In genomic region chr2:128249555-128249954, GRCh38 we compare ENCODE assay signal across 25 cellular contexts.
"Had no signal": no experiment of that assay in that cellular context is flagged by ENCODE, and none has a peak within 500 bp of the region (broad histone marks: within the 10 kb centered on the region; RNA-seq: fewer than 3 reads in every experiment).

No MANE protein-coding gene starts in this region.

- DNase-seq: activated B cell treated with CpG ODN at 0.5 μM for 24 hours; activated CD4-positive, alpha-beta T cell treated with anti-CD3 and anti-CD28 coated beads for 1 hour; activated CD4-positive, alpha-beta T cell treated with anti-CD3 and anti-CD28 coated beads, Interleukin-2, amount 10 ng/mL, durations not matched to agents 24 days and 14 days; activated CD4-positive, alpha-beta T cell treated with anti-CD3 and anti-CD28 coated beads, Interleukin-2, amount 50 U/mL, for 48 hours; activated naive CD4-positive, alpha-beta T cell treated with Interleukin-2 at 50 U/mL for 16 hours; activated naive CD8-positive, alpha-beta T cell treated with anti-CD3 and anti-CD28 coated beads, Interleukin-2, amount 50 U/mL, for 24 hours; activated T-cell treated with anti-CD3 and anti-CD28 coated beads for 4 hours; activated T-cell treated with anti-CD3 and anti-CD28 coated beads, Interleukin-2, amount 50 U/mL, for 72 hours; amniotic stem cell; body of pancreas; MG63; MV-4-11; NCI-H1105; NCI-H1436; NCI-H187; NCI-H2081; NCI-H446; NCI-H524; PC-3; SIG-M5; T-cell; T-helper 2 cell; T1000 had no signal

- H3K27me3 ChIP-seq: ascending aorta, body of pancreas, MG63 had no signal

- H3K27ac ChIP-seq: ascending aorta, body of pancreas had no signal

- ATAC-seq: activated naive CD4-positive, alpha-beta T cell treated with anti-CD3 and anti-CD28 coated beads, Interleukin-2, amount 50 U/mL, for 72 hours; activated naive CD8-positive, alpha-beta T cell treated with anti-CD3 and anti-CD28 coated beads, Interleukin-2, amount 50 U/mL, for 24 hours; activated T-cell treated with anti-CD3 and anti-CD28 coated beads, Interleukin-2, amount 50 U/mL, for 72 hours; body of pancreas; PC-3; T-cell had no signal

- H3K9me3 ChIP-seq: ascending aorta, body of pancreas, MG63 had no signal

- H3K4me1 ChIP-seq: ascending aorta, body of pancreas had no signal

- H3K27ac Mint-ChIP-seq: activated B cell treated with CpG ODN at 0.5 μM for 24 hours; activated CD4-positive, alpha-beta T cell treated with anti-CD3 and anti-CD28 coated beads, Interleukin-2, amount 10 ng/mL, durations not matched to agents 24 days and 14 days; activated naive CD4-positive, alpha-beta T cell treated with anti-CD3 and anti-CD28 coated beads, Interleukin-2, amount 50 U/mL, for 72 hours; activated naive CD8-positive, alpha-beta T cell treated with anti-CD3 and anti-CD28 coated beads, Interleukin-2, amount 50 U/mL, for 24 hours; activated T-cell treated with anti-CD3 and anti-CD28 coated beads, Interleukin-2, amount 50 U/mL, for 72 hours; T-cell had no signal

- H3K9me3 Mint-ChIP-seq: activated B cell treated with CpG ODN at 0.5 μM for 24 hours; activated CD4-positive, alpha-beta T cell treated with anti-CD3 and anti-CD28 coated beads, Interleukin-2, amount 10 ng/mL, durations not matched to agents 24 days and 14 days; activated naive CD4-positive, alpha-beta T cell treated with anti-CD3 and anti-CD28 coated beads, Interleukin-2, amount 50 U/mL, for 72 hours; activated naive CD8-positive, alpha-beta T cell treated with anti-CD3 and anti-CD28 coated beads, Interleukin-2, amount 50 U/mL, for 24 hours; activated T-cell treated with anti-CD3 and anti-CD28 coated beads, Interleukin-2, amount 50 U/mL, for 72 hours; T-cell had no signal

- H3K27me3 Mint-ChIP-seq: activated B cell treated with CpG ODN at 0.5 μM for 24 hours; activated naive CD8-positive, alpha-beta T cell treated with anti-CD3 and anti-CD28 coated beads, Interleukin-2, amount 50 U/mL, for 24 hours; T-cell had no signal

- H3K36me3 Mint-ChIP-seq: activated naive CD4-positive, alpha-beta T cell treated with anti-CD3 and anti-CD28 coated beads, Interleukin-2, amount 50 U/mL, for 72 hours; T-cell had no signal

- H3K4me3 ChIP-seq: ascending aorta, body of pancreas, MG63 had no signal

- H3K4me3 Mint-ChIP-seq: activated B cell treated with CpG ODN at 0.5 μM for 24 hours; activated CD4-positive, alpha-beta T cell treated with anti-CD3 and anti-CD28 coated beads, Interleukin-2, amount 10 ng/mL, durations not matched to agents 24 days and 14 days; activated naive CD8-positive, alpha-beta T cell treated with anti-CD3 and anti-CD28 coated beads, Interleukin-2, amount 50 U/mL, for 24 hours; activated T-cell treated with anti-CD3 and anti-CD28 coated beads, Interleukin-2, amount 50 U/mL, for 72 hours; T-cell had no signal

- H3K4me1 Mint-ChIP-seq: activated B cell treated with CpG ODN at 0.5 μM for 24 hours; activated CD4-positive, alpha-beta T cell treated with anti-CD3 and anti-CD28 coated beads, Interleukin-2, amount 10 ng/mL, durations not matched to agents 24 days and 14 days had no signal

- H3K36me3 ChIP-seq: ascending aorta, MG63 had no signal
